Comparison of ENCODE assay signal across 1 cellular context in genomic region chr20:44910690-44911262, GRCh38.
TF ChIP-seq lines count a peak whose summit lies in the region.

No MANE protein-coding gene starts in this region.

TF ChIP-seq in HepG2, 621 proteins besides CTCF, POLR2A, EP300 and RAD21 (continued from another document):
- TF ChIP-seq ZBTB44 (CRISPR knock-in tag; IDR thresholded peaks at IDR 0.05) (no peak), RCOR2 (CRISPR knock-in tag; IDR thresholded peaks at IDR 0.05) (no peak), ZNF564 (CRISPR knock-in tag; IDR thresholded peaks at IDR 0.05) (no peak; the same call in none of the 2 replicates), BCL6 (CRISPR knock-in tag; IDR thresholded peaks at IDR 0.05) (no peak), DNMT1 (CRISPR knock-in tag; IDR thresholded peaks at IDR 0.05) (0 out of 2 replicates have a peak, but pooled peaks have one; percentile 33), ZNF660 (CRISPR knock-in tag; IDR thresholded peaks at IDR 0.05; ENCODE audit: borderline replicate concordance, low read depth) (no peak), ZNF850 (CRISPR knock-in tag; conservative IDR thresholded peaks at IDR 0.05) (no peak), ATAD3A (CRISPR knock-in tag; IDR thresholded peaks at IDR 0.05) (no peak), PHF8 (CRISPR knock-in tag; IDR thresholded peaks at IDR 0.05) (no peak), ZNF317 (CRISPR knock-in tag; IDR thresholded peaks at IDR 0.05) (no peak), ZNF609 (CRISPR knock-in tag; IDR thresholded peaks at IDR 0.05; ENCODE audit: borderline replicate concordance) (0 out of 2 replicates have a peak, but pooled peaks have one; percentile 11), DMAP1 (CRISPR knock-in tag; IDR thresholded peaks at IDR 0.05) (no peak), ZNF124 (CRISPR knock-in tag; IDR thresholded peaks at IDR 0.05) (0 out of 2 replicates have a peak, but pooled peaks have one; percentile 2), ZNF468 (CRISPR knock-in tag; IDR thresholded peaks at IDR 0.05) (peak; percentile 23; the same call in 1 of the 2 replicates), ZNF17 (CRISPR knock-in tag; IDR thresholded peaks at IDR 0.05) (no peak), ZBTB7A (CRISPR knock-in tag; IDR thresholded peaks at IDR 0.05) (peak; percentile 39; the same call in 1 of the 2 replicates)
- TF ChIP-seq, protein P1, sequence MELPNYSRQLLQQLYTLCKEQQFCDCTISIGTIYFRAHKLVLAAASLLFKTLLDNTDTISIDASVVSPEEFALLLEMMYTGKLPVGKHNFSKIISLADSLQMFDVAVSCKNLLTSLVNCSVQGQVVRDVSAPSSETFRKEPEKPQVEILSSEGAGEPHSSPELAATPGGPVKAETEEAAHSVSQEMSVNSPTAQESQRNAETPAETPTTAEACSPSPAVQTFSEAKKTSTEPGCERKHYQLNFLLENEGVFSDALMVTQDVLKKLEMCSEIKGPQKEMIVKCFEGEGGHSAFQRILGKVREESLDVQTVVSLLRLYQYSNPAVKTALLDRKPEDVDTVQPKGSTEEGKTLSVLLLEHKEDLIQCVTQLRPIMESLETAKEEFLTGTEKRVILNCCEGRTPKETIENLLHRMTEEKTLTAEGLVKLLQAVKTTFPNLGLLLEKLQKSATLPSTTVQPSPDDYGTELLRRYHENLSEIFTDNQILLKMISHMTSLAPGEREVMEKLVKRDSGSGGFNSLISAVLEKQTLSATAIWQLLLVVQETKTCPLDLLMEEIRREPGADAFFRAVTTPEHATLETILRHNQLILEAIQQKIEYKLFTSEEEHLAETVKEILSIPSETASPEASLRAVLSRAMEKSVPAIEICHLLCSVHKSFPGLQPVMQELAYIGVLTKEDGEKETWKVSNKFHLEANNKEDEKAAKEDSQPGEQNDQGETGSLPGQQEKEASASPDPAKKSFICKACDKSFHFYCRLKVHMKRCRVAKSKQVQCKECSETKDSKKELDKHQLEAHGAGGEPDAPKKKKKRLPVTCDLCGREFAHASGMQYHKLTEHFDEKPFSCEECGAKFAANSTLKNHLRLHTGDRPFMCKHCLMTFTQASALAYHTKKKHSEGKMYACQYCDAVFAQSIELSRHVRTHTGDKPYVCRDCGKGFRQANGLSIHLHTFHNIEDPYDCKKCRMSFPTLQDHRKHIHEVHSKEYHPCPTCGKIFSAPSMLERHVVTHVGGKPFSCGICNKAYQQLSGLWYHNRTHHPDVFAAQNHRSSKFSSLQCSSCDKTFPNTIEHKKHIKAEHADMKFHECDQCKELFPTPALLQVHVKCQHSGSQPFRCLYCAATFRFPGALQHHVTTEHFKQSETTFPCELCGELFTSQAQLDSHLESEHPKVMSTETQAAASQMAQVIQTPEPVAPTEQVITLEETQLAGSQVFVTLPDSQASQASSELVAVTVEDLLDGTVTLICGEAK (IDR thresholded peaks at IDR 0.05) = no peak
- TF ChIP-seq, protein P1 (CRISPR knock-in tag; IDR thresholded peaks at IDR 0.05) = 0 out of 2 replicates have a peak, but pooled peaks have one; percentile 32
